In the genomic region with DNA sequence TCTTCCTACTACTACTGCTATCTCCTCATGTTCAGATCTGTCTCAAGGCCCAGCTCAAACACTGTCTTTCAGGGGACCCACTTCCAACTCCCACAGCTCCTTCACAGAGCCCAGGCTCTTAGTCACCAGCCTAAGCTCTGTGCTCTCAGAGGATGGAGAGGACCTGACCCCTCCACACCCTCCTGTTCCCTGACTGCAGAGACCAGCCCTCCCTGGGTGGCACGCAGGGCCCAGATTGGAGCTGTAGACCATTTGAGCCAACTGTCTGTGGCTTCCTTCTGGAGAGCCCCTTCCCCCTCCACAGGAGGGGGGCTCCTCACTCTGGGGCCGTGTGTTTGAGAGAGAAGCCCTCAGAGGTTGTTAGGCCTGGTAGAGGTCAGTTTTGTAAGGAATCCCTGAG, we compare ENCODE assay signal across 17 cellular contexts. TPM values are rescaled to one million over a fixed set of nuclear protein-coding genes. Genes with fewer than 3 reads are reported as not detected.
"Had no signal": no experiment of that assay in that cellular context is flagged by ENCODE, and none has a peak within 500 bp of the region (broad histone marks: within the 10 kb centered on the region; RNA-seq: fewer than 3 reads in every experiment).

No MANE protein-coding gene starts in this region.

- H3K9me3 ChIP-seq: pancreas, sigmoid colon, spleen, tibial nerve had no signal

- H3K36me3 ChIP-seq: pancreas, spleen, tibial nerve had no signal

- H3K4me1 Mint-ChIP-seq: activated CD4-positive, alpha-beta memory T cell treated with anti-CD3 and anti-CD28 coated beads, Interleukin-2, amount 10 ng/mL, durations not matched to agents 7 days and 5 days had no signal

- H3K27me3 ChIP-seq: hepatocyte, pancreas, sigmoid colon, spleen, tibial nerve had no signal

- H3K27ac Mint-ChIP-seq: activated CD4-positive, alpha-beta memory T cell treated with anti-CD3 and anti-CD28 coated beads, Interleukin-2, amount 10 ng/mL, durations not matched to agents 7 days and 5 days; activated CD4-positive, alpha-beta T cell treated with anti-CD3 and anti-CD28 coated beads for 36 hours had no signal

- H3K4me1 ChIP-seq: sigmoid colon, spleen, tibial nerve had no signal

- H3K4me3 Mint-ChIP-seq: activated CD4-positive, alpha-beta memory T cell treated with anti-CD3 and anti-CD28 coated beads, Interleukin-2, amount 10 ng/mL, durations not matched to agents 7 days and 5 days; activated CD4-positive, alpha-beta T cell treated with anti-CD3 and anti-CD28 coated beads for 36 hours had no signal

- H3K27me3 Mint-ChIP-seq: activated CD4-positive, alpha-beta memory T cell treated with anti-CD3 and anti-CD28 coated beads, Interleukin-2, amount 10 ng/mL, durations not matched to agents 7 days and 5 days; activated CD4-positive, alpha-beta T cell treated with anti-CD3 and anti-CD28 coated beads for 36 hours had no signal

- DNase-seq: activated CD4-positive, alpha-beta memory T cell treated with anti-CD3 and anti-CD28 coated beads, Interleukin-2, amount 10 ng/mL, durations not matched to agents 7 days and 5 days; activated CD4-positive, alpha-beta T cell treated with anti-CD3 and anti-CD28 coated beads for 36 hours; activated naive CD4-positive, alpha-beta T cell treated with anti-CD3 and anti-CD28 coated beads, Interleukin-2, amount 50 U/mL, for 16 hours; amniotic stem cell; kidney; left ventricle myocardium superior; mesendoderm; pancreas; SHP77 treated with DMSO at 0.1 percent for 48 hours; sigmoid colon; spleen; T-helper 1 cell had no signal

- H3K9me3 Mint-ChIP-seq: activated CD4-positive, alpha-beta memory T cell treated with anti-CD3 and anti-CD28 coated beads, Interleukin-2, amount 10 ng/mL, durations not matched to agents 7 days and 5 days had no signal

- H3K4me3 ChIP-seq: hepatocyte, pancreas, sigmoid colon, spleen, tibial nerve had no signal

- ATAC-seq: activated CD4-positive, alpha-beta T cell treated with anti-CD3 and anti-CD28 coated beads for 36 hours; left ventricle myocardium superior; pancreas; SK-N-SH treated with all-trans-retinoic acid at 6 μM for 48 hours had no signal

- H3K27ac ChIP-seq: hepatocyte, pancreas, sigmoid colon, spleen, tibial nerve, VCaP had no signal

RNA-seq across cellular contexts. Expression of a gene that starts 50.1 kb away (rescaled TPM):
- total RNA-seq: activated CD4-positive, alpha-beta memory T cell treated with anti-CD3 and anti-CD28 coated beads, Interleukin-2, amount 10 ng/mL, durations not matched to agents 7 days and 5 days; cardiac septum; hepatocyte; kidney; left ventricle myocardium superior; pancreas; sigmoid colon; spleen had no signal
